ENCODE assay signal across 11 cellular contexts in the genomic region with DNA sequence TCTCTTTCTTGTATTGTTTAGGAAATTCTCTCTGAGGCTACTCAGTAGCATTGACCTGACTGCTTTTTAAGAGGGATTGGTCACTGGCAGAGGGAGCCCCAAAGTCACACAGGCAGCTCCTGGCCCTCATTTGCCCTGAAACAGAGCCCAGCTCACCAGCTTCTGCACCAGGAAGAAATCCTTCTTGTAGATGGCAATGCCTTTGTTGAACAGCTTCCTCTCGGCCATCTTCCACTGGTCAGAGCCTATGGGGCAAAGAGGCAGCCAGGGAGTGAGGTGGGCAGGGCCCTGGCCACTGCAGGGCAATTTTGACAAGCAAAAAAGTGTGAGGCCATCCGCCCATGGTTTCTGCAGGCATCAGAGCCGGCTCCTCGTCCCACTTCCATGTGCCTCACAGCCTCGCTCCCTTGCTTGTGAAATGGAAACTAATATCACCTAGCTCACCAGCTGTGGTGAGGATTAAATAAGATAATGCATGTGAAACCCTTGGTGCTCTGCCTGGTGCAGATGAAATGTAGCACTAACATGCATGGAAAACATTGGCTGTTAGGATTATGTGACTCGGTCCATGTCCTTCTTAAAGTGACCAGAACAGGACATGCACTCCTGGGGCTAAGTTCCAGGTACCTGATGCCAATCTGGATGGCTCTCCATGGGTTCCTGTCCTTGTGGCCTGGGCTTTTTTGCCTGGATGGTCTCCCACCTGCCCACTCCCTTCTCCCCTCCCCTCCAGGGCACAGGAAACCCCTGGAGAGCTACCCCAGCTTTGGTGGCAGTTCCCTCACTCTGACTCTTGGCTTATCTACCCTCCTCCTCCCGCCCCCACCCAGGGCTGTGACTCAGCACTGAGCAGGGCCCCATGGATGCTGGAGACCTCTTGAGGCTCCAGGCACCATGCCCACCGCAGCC. TPM values are rescaled to one million over a fixed set of nuclear protein-coding genes. Genes with fewer than 3 reads are reported as not detected.
A peak's percentile ranks its signal among the peaks of the same experiment; 100 is the strongest.
DNase-seq lines count a peak whose midpoint lies in the region; ATAC-seq, FAIRE-seq and TF ChIP-seq lines count a peak whose summit lies in the region.
"Had no signal": no experiment of that assay in that cellular context is flagged by ENCODE, and none has a peak within 500 bp of the region (broad histone marks: within the 10 kb centered on the region; RNA-seq: fewer than 3 reads in every experiment).

No MANE protein-coding gene starts in this region.

- BruUV-seq in HepG2 (replicated peaks; lab: Mats Ljungman, UMichigan), result no TSS peak
- BruUV-seq in GM12878 (replicated peaks; lab: Mats Ljungman, UMichigan), result no TSS peak

- peaks cover 3% of the 10 kb centered on the region; the same call in 1 of the 2 replicates for H4K20me1 ChIP-seq in HepG2 (ENCODE audit: insufficient read depth, low read length)
- H4K20me1 ChIP-seq in GM12878 (ENCODE audit: control insufficient read depth, insufficient read depth), result peaks cover 6% of the 10 kb centered on the region

- H2AFZ ChIP-seq in HepG2 (ENCODE audit: low read length) (no peak overlapping the region), GM12878 (ENCODE audit: control insufficient read depth, low read depth, low read length) (no peak overlapping the region)

- SMC1A ChIA-PET in GM12878 (lab: Charles Lee; ENCODE audit: uncharacterized antibody, unreplicated experiment), result interaction anchor here (0.5 kb wide), 1 partner anchor 144 kb away, joined by 4 read pairs; no protein-coding TSS in a partner anchor

- TF ChIP-seq EP300 in HepG2 (IDR thresholded peaks at IDR 0.05; ENCODE audit: low read depth in 2 of 2, low read length in 2 of 2) (no peak), HepG2 (CRISPR knock-in tag; IDR thresholded peaks at IDR 0.05; ENCODE audit: borderline replicate concordance) (no peak), GM12878 (IDR thresholded peaks at IDR 0.05; ENCODE audit: borderline replicate concordance in 1 of 2, control insufficient read depth in 1 of 2, low read depth in 2 of 2, low read length in 2 of 2) (no peak)

- H3K4me3 ChIP-seq in liver (ENCODE audit: low read depth in 1 of 3, low read length in 3 of 3) (no peak overlapping the region), HepG2 (replicated peaks in 1 of 3; ENCODE audit: insufficient read depth in 1 of 3, low read depth in 2 of 3, low read length in 3 of 3) (no peak overlapping the region), GM12878 (no peak overlapping the region), muscle layer of duodenum (ENCODE audit: low read depth in 1 of 2, low read length in 2 of 2) (peak overlapping the region in 1 of 2 donors; percentile 3), vagina (no peak overlapping the region)

- TF ChIP-seq RAD21 in liver (IDR thresholded peaks at IDR 0.05), result no peak
- no peak for TF ChIP-seq RAD21 in HepG2 (CRISPR knock-in tag; IDR thresholded peaks at IDR 0.05)
- no peak for TF ChIP-seq RAD21 in GM12878 (IDR thresholded peaks at IDR 0.05; ENCODE audit: insufficient read depth, low read depth, low read length)

- H3K27ac ChIP-seq in liver (ENCODE audit: low read depth in 1 of 2, low read length in 2 of 2), result peak overlapping the region; percentile 78 to 81
- no peak overlapping the region for H3K27ac ChIP-seq in HepG2 (ENCODE audit: extremely low read length, insufficient read depth, low read length)
- no peak overlapping the region for H3K27ac ChIP-seq in GM12878 (ENCODE audit: control insufficient read depth, insufficient read depth)
- peak overlapping the region; percentile 82 for H3K27ac ChIP-seq in muscle layer of duodenum (ENCODE audit: low read length)
- H3K27ac ChIP-seq in vagina, result peak overlapping the region; percentile 74

- H3K79me2 ChIP-seq in HepG2 (ENCODE audit: insufficient read depth, low read length), result no peaks in the 10 kb centered on the region
- peaks cover 5% of the 10 kb centered on the region for H3K79me2 ChIP-seq in GM12878 (ENCODE audit: control insufficient read depth, insufficient read depth, low read length)

- WGBS in liver, result 88% methylated on average over 8 of the region's 8 CpGs
- 94% methylated on average over 8 of the region's 8 CpGs for WGBS in HepG2 (ENCODE audit: low lambda C conversion rate)
- WGBS in GM12878 (ENCODE audit: insufficient coverage, insufficient replicate concordance, low lambda C conversion rate, missing lambda C conversion rate), result 94% methylated on average over 8 of the region's 8 CpGs

- H3K9me3 ChIP-seq in liver (ENCODE audit: control insufficient read depth in 4 of 4, low read length in 3 of 4), result no peaks in the 10 kb centered on the region
- no peaks in the 10 kb centered on the region for H3K9me3 ChIP-seq in HepG2 (ENCODE audit: low read length)
- no peaks in the 10 kb centered on the region for H3K9me3 ChIP-seq in GM12878 (replicated peaks; ENCODE audit: control insufficient read depth, insufficient read depth, low read length)
- H3K9me3 ChIP-seq in muscle layer of duodenum (ENCODE audit: control insufficient read depth in 1 of 2, low read length in 2 of 2), result no peaks in the 10 kb centered on the region
- no peaks in the 10 kb centered on the region for H3K9me3 ChIP-seq in vagina

- TF ChIP-seq POLR2A in HepG2 (IDR thresholded peaks at IDR 0.05; ENCODE audit: insufficient read depth in 1 of 2, low read depth in 2 of 2, low read length in 2 of 2) (no peak), GM12878 (IDR thresholded peaks at IDR 0.05; ENCODE audit: low read depth, low read length) (0 out of 2 replicates have a peak, but pooled peaks have one; percentile 13), vagina (IDR thresholded peaks at IDR 0.05) (no peak)

- in situ Hi-C loops in HepG2 (cut with HindIII; ENCODE audit: extremely low pct_ligation_motif_present, low pct_unique_long_range_greater_than_20kb) (loop anchor here (5.0 to 25.0 kb wide), 2 partner anchors 102 to 312 kb away; no protein-coding TSS in a partner anchor), GM12878 (cut with MboI) (loop anchor here (25.0 kb wide), 1 partner anchor 312 kb away; no protein-coding TSS in a partner anchor)

- DNase-seq in HepG2 (ENCODE audit: low spot score) (no peak), GM12878 (ENCODE audit: low read depth, low spot score) (no peak), vagina (ENCODE audit: extremely low spot score in 2 of 2) (peak in 1 of 2 donors; percentile 86), NCI-H524 treated with DMSO at 0.1 percent for 48 hours (lab: John Stamatoyannopoulos, UW) (no peak)
- DNase-seq: aorta, DND-41, NCI-H510A treated with DMSO at 0.1 percent for 48 hours had no signal

- RAD21 ChIA-PET in GM12878 (lab: Charles Lee; ENCODE audit: unreplicated experiment), result no interaction called here

- H3K9ac ChIP-seq in liver (ENCODE audit: low read depth in 1 of 2, low read length in 2 of 2) (no peak overlapping the region), HepG2 (ENCODE audit: insufficient read depth, low read depth, low read length) (no peak overlapping the region), GM12878 (ENCODE audit: control insufficient read depth, insufficient read depth, low read length) (no peak overlapping the region)

- no peaks in the 10 kb centered on the region for H3K27me3 ChIP-seq in liver (ENCODE audit: control insufficient read depth in 4 of 4, insufficient read depth in 4 of 4, low read length in 3 of 4)
- no peaks in the 10 kb centered on the region for H3K27me3 ChIP-seq in HepG2 (ENCODE audit: control insufficient read depth in 1 of 2, insufficient read depth in 2 of 2, low read length in 2 of 2)
- H3K27me3 ChIP-seq in GM12878 (replicated peaks in 1 of 2; ENCODE audit: control insufficient read depth in 2 of 2, insufficient read depth in 2 of 2, low read length in 1 of 2), result no peaks in the 10 kb centered on the region
- H3K27me3 ChIP-seq in muscle layer of duodenum (ENCODE audit: low read depth, low read length), result no peaks in the 10 kb centered on the region
- H3K27me3 ChIP-seq in vagina, result no peaks in the 10 kb centered on the region

- intact Hi-C loops in HepG2 (cut with micrococcal nuclease; ENCODE audit: unreplicated experiment) (no loop called here), GM12878 (cut with micrococcal nuclease; ENCODE audit: unreplicated experiment) (loop anchor here (5.0 kb wide), 2 partner anchors 162 to 312 kb away; a partner anchor contains a TSS), vagina (cut with DNase I) (loop anchor here (5.0 kb wide), 3 partner anchors 37 to 102 kb away; a partner anchor contains a TSS)

- FAIRE-seq in HepG2 (lab: Jason Lieb, UNC) (no peak), GM12878 (lab: Jason Lieb, UNC) (no peak)

- CTCF ChIA-PET in HepG2 (lab: Yijun Ruan, JAX; ENCODE audit: low intra/inter-chr PET ratio, low total read pairs) (no interaction called here), GM12878 (lab: Yijun Ruan, JAX) (interaction anchor here (0.8 kb wide), 1 partner anchor 19 kb away, joined by 3 read pairs; no protein-coding TSS in a partner anchor)

- peaks cover 13 to 65% (median 51%) of the 10 kb centered on the region in 4 donors for H3K4me1 ChIP-seq in liver (ENCODE audit: control insufficient read depth in 4 of 4, insufficient read depth in 4 of 4, low read length in 3 of 4)
- H3K4me1 ChIP-seq in HepG2 (ENCODE audit: insufficient read depth, low read length), result peaks cover 26% of the 10 kb centered on the region
- no peaks in the 10 kb centered on the region for H3K4me1 ChIP-seq in GM12878 (ENCODE audit: control insufficient read depth, insufficient read depth, low read length)
- peaks cover 32 to 63% of the 10 kb centered on the region in 2 donors for H3K4me1 ChIP-seq in muscle layer of duodenum (ENCODE audit: control insufficient read depth in 1 of 2, insufficient read depth in 2 of 2, low read length in 2 of 2)
- H3K4me1 ChIP-seq in vagina, result peaks cover 62% of the 10 kb centered on the region

- no peak for TF ChIP-seq CTCF in liver (IDR thresholded peaks at IDR 0.05; ENCODE audit: low read depth, low read length, missing input control)
- no peak for TF ChIP-seq CTCF in HepG2 (CRISPR knock-in tag; IDR thresholded peaks at IDR 0.05)
- TF ChIP-seq CTCF in GM12878 (IDR thresholded peaks at IDR 0.05 in 2 of 3, conservative IDR thresholded peaks at IDR 0.05 in 1 of 3; ENCODE audit: control insufficient read depth in 2 of 3, extremely low read depth in 1 of 3, insufficient read depth in 1 of 3, low read depth in 3 of 3, low read length in 3 of 3), result no peak
- TF ChIP-seq CTCF in vagina (IDR thresholded peaks at IDR 0.05), result no peak

- no peak overlapping the region for H3K4me2 ChIP-seq in HepG2 (ENCODE audit: low read depth, low read length)
- H3K4me2 ChIP-seq in GM12878 (ENCODE audit: control insufficient read depth, insufficient read depth), result no peak overlapping the region

- no peak for ATAC-seq in HepG2
- ATAC-seq in GM12878, result no peak
- ATAC-seq in HG02938 (IDR thresholded peaks at IDR 0.05; ENCODE audit: unreplicated experiment), result no peak
- ATAC-seq in HG03571 (IDR thresholded peaks at IDR 0.05; ENCODE audit: unreplicated experiment), result no peak

- H3K36me3 ChIP-seq in liver (ENCODE audit: control insufficient read depth in 4 of 4, insufficient read depth in 3 of 4, low read depth in 1 of 4, low read length in 3 of 4), result peaks cover 8 to 64% (median 38%) of the 10 kb centered on the region in 4 donors
- peaks cover 46 to 92% of the 10 kb centered on the region in 2 experiments for H3K36me3 ChIP-seq in HepG2 (replicated peaks in 1 of 2; ENCODE audit: control insufficient read depth in 1 of 2, insufficient read depth in 2 of 2, low read length in 2 of 2)
- peaks cover 69 to 86% of the 10 kb centered on the region in 2 experiments for H3K36me3 ChIP-seq in GM12878 (ENCODE audit: control insufficient read depth in 2 of 2, insufficient read depth in 2 of 2, low read length in 1 of 2)
- peaks cover 71 to 80% of the 10 kb centered on the region in 2 donors for H3K36me3 ChIP-seq in muscle layer of duodenum (ENCODE audit: control insufficient read depth in 1 of 2, insufficient read depth in 2 of 2, low read length in 2 of 2)
- peaks cover 0 to 76% of the 10 kb centered on the region in 2 donors for H3K36me3 ChIP-seq in vagina

- POLR2A ChIA-PET in HepG2 (lab: Yijun Ruan, JAX), result interaction anchor here (0.6 to 1.1 kb wide), 2 partner anchors 11 to 245 kb away, joined by 3 read pairs; a partner anchor contains a TSS
- POLR2A ChIA-PET in GM12878 (lab: Charles Lee), result interaction anchor here (1.4 kb wide), 1 partner anchor 24 kb away, joined by 3 read pairs; no protein-coding TSS in a partner anchor

RNA-seq across cellular contexts. Expression of a gene that starts 11.2 kb away (rescaled TPM):
- total RNA-seq in liver (10 to 100 TPM in 1 of 2 donors, 1 to 10 TPM in 1; 2.3 to 10.4 TPM), HepG2 (2016; rRNA removed; fragmentation: Illumina TruSeq; extraction: Trizol) (8.3 and 10.7 TPM in 2 replicates), GM12878 (2014; rRNA removed) (3.8 and 4.0 TPM in 2 replicates), GM12878 (2014; rRNA removed; fragmentation: Illumina TruSeq; extraction: Trizol) (6.8 TPM in 2 replicates), GM12878 (2021) (22.4 and 24.0 TPM in 2 replicates), vagina (35.4 TPM)
- polyA plus RNA-seq in liver (1 to 10 TPM; 2.8 to 4.0 TPM), HepG2 (2011; rRNA removed) (6.6 and 7.0 TPM in 2 replicates), GM12878 (2011; rRNA removed) (7.8 and 9.7 TPM in 2 replicates), GM12878 (2014; fragmentation: Illumina TruSeq; extraction: Trizol) (14.0 and 14.4 TPM in 2 replicates), GM12878 (2014; fragmentation: Nextera tagmentation; extraction: Ambion mirVana) (1 to 10 TPM; 1.8 to 6.5 TPM), GM12878 (2014; rRNA removed) (14.4 and 15.3 TPM in 2 replicates), GM12878 (2016; fragmentation: Nextera tagmentation; extraction: Ambion mirVana) (10 to 100 TPM; 35.0 to 39.3 TPM)
- total RNA-seq in HepG2 (2016; cell fraction: cytosol; rRNA removed; fragmentation: Illumina TruSeq; extraction: Trizol; ENCODE audit: low read depth), result 1.8 and 1.9 TPM in 2 replicates
- 8.5 and 12.1 TPM in 2 replicates for total RNA-seq in HepG2 (2016; cell fraction: insoluble cytoplasmic fraction; rRNA removed; fragmentation: Illumina TruSeq; extraction: Trizol)
- 7.8 and 8.3 TPM in 2 replicates for total RNA-seq in HepG2 (2016; cell fraction: membrane; rRNA removed; fragmentation: Illumina TruSeq; extraction: Trizol)
- 8.6 and 9.7 TPM in 2 replicates for total RNA-seq in HepG2 (2016; cell fraction: nucleus; rRNA removed; fragmentation: Illumina TruSeq; extraction: Trizol)
- polyA plus RNA-seq in HepG2 (2011; cell fraction: cytosol; rRNA removed), result 5.3 and 6.7 TPM in 2 replicates
- polyA plus RNA-seq in HepG2 (2011; cell fraction: nucleus; rRNA removed), result 6.4 and 7.7 TPM in 2 replicates
- polyA plus RNA-seq in HepG2 (2012), result 14.1 and 14.8 TPM in 2 replicates
- polyA plus RNA-seq in HepG2 (2016; cell fraction: cytosol; fragmentation: Illumina TruSeq; extraction: Trizol; ENCODE audit: low read depth), result 2.5 and 2.9 TPM in 2 replicates
- 18.3 and 20.9 TPM in 2 replicates for polyA plus RNA-seq in HepG2 (2016; cell fraction: insoluble cytoplasmic fraction; fragmentation: Illumina TruSeq; extraction: Trizol; ENCODE audit: low read depth)
- polyA plus RNA-seq in HepG2 (2016; cell fraction: membrane; fragmentation: Illumina TruSeq; extraction: Trizol; ENCODE audit: low read depth), result 7.0 and 8.6 TPM in 2 replicates
- polyA plus RNA-seq in HepG2 (2016; cell fraction: nucleus; fragmentation: Illumina TruSeq; extraction: Trizol; ENCODE audit: insufficient read depth, low read depth), result 17.9 and 18.6 TPM in 2 replicates
- 5.1 and 5.4 TPM in 2 replicates for polyA minus RNA-seq in HepG2 (2011; rRNA and poly(A)+ RNA removed; ENCODE audit: low replicate concordance)
- polyA minus RNA-seq in HepG2 (2011; cell fraction: cytosol; rRNA and poly(A)+ RNA removed), result 5.6 and 6.3 TPM in 2 replicates
- 4.8 and 7.0 TPM in 2 replicates for polyA minus RNA-seq in HepG2 (2011; cell fraction: nucleus; rRNA and poly(A)+ RNA removed)
- 8.8 and 10.1 TPM in 2 replicates for total RNA-seq in GM12878 (2013; cell fraction: nucleolus; rRNA removed)
- 7.3 TPM for polyA plus RNA-seq in GM12878 (2011; ENCODE audit: low read depth)
- polyA plus RNA-seq in GM12878 (2011; cell fraction: cytosol; rRNA removed), result 7.1 and 7.2 TPM in 2 replicates
- polyA plus RNA-seq in GM12878 (2011; cell fraction: nucleus; rRNA removed), result 7.9 and 9.2 TPM in 2 replicates
- 9.3 and 11.6 TPM in 2 replicates for polyA plus RNA-seq in GM12878 (2012)
- polyA minus RNA-seq in GM12878 (2011; rRNA and poly(A)+ RNA removed), result 5.3 and 7.1 TPM in 2 replicates
- 3.3 and 3.7 TPM in 2 replicates for polyA minus RNA-seq in GM12878 (2011; cell fraction: cytosol; rRNA and poly(A)+ RNA removed)
- 3.6 and 4.6 TPM in 2 replicates for polyA minus RNA-seq in GM12878 (2011; cell fraction: nucleus; rRNA and poly(A)+ RNA removed)

Comparison
In these comparisons a context has a peak if more than half of its experiments do, and no peak if none do; other contexts are left out.
1. H3K27ac ChIP-seq: peak in liver (2 of 2), muscle layer of duodenum (single experiment) and vagina (single experiment); none in HepG2 (single experiment) and GM12878 (single experiment).